8 cellular contexts compared by ENCODE assay signal in the genomic region with DNA sequence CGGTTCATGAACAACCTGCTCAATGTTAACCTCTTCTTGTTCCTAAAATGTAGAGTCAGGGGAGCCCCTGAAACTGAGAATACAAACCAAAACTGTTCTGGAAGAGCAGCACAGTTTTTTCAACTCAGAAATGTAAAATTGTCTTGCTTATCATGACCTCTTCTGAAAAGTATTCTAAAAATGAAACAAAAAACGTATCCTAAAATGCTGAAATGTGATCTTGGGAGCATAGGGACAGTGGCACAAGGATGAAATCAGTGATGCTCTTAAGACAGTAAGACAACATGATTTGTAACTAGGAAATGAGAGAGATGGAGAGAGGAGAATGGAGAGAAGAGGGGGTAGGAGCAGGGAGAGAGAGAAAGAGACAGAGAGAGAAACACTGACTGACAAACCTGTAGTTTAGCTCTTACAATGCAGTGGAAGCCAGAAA. TPM values are rescaled to one million over a fixed set of nuclear protein-coding genes. Genes with fewer than 3 reads are reported as not detected.
A peak's percentile ranks its signal among the peaks of the same experiment; 100 is the strongest.
DNase-seq lines count a peak whose midpoint lies in the region; ATAC-seq, FAIRE-seq and TF ChIP-seq lines count a peak whose summit lies in the region.

No MANE protein-coding gene starts in this region.

- H3K4me2 ChIP-seq in GM23248 (ENCODE audit: unreplicated experiment) (peak overlapping the region; percentile 75), GM12878 (ENCODE audit: control insufficient read depth, insufficient read depth) (peak overlapping the region; percentile 85)

- H3K36me3 ChIP-seq in GM23248 (ENCODE audit: low read depth) (no peaks in the 10 kb centered on the region), GM12878 (ENCODE audit: control insufficient read depth in 2 of 2, insufficient read depth in 2 of 2, low read length in 1 of 2) (peaks cover 3 to 10% of the 10 kb centered on the region in 2 experiments; a peak in 3 of 4 replicates), sigmoid colon (no peaks in the 10 kb centered on the region)

- POLR2A ChIA-PET in GM12878 (lab: Charles Lee) = interaction anchor here (0.7 to 3.0 kb wide), 7 partner anchors 10 to 168 kb away, joined by 3 to 15 read pairs (median 3); a partner anchor contains a TSS

- H3K9ac ChIP-seq in GM23248 (peak overlapping the region; percentile 33), GM12878 (ENCODE audit: control insufficient read depth, insufficient read depth, low read length) (peak overlapping the region; percentile 41)

- TF ChIP-seq RAD21 in GM12878 (IDR thresholded peaks at IDR 0.05; ENCODE audit: insufficient read depth, low read depth, low read length) = no peak

- CTCF ChIA-PET in GM12878 (lab: Yijun Ruan, JAX) = interaction anchor here (0.7 to 2.6 kb wide), 8 partner anchors 10 to 147 kb away, joined by 3 to 10 read pairs (median 4); a partner anchor contains a TSS

- H3K4me1 ChIP-seq in GM23248 (ENCODE audit: insufficient read depth) (peaks cover 50% of the 10 kb centered on the region), GM12878 (ENCODE audit: control insufficient read depth, insufficient read depth, low read length) (peaks cover 27% of the 10 kb centered on the region), sigmoid colon (peaks cover 0 to 20% (median 12%) of the 10 kb centered on the region in 4 donors)

- TF ChIP-seq EP300 in GM12878 (IDR thresholded peaks at IDR 0.05; ENCODE audit: borderline replicate concordance in 1 of 2, control insufficient read depth in 1 of 2, low read depth in 2 of 2, low read length in 2 of 2) = no peak
- TF ChIP-seq EP300 in sigmoid colon (IDR thresholded peaks at IDR 0.05) = no peak

- H3F3A ChIP-seq in GM23248 (ENCODE audit: insufficient read depth) = peaks cover 17% of the 10 kb centered on the region

- DNase-seq in GM23248 (peak; percentile 19), GM12878 (ENCODE audit: low read depth, low spot score) (no peak), sigmoid colon (no peak), urothelium cell line (ENCODE audit: low spot score) (no peak), NCI-H2171 treated with DMSO at 0.1 percent for 48 hours (lab: John Stamatoyannopoulos, UW) (no peak), DMS79 (lab: John Stamatoyannopoulos, UW) (no peak)

- RAD21 ChIA-PET in GM12878 (lab: Charles Lee; ENCODE audit: unreplicated experiment) = interaction anchor here (0.6 to 4.9 kb wide), 7 partner anchors 13 to 37 kb away, joined by 3 to 34 read pairs (median 3); a partner anchor contains a TSS

- H4K20me1 ChIP-seq in GM23248 (ENCODE audit: insufficient read depth) (no peaks in the 10 kb centered on the region), GM12878 (ENCODE audit: control insufficient read depth, insufficient read depth) (no peaks in the 10 kb centered on the region)

- H3K27ac ChIP-seq in GM23248 = peak overlapping the region; percentile 28
- peak overlapping the region; percentile 63 for H3K27ac ChIP-seq in GM12878 (ENCODE audit: control insufficient read depth, insufficient read depth)
- H3K27ac ChIP-seq in sigmoid colon = peak overlapping the region; percentile 30 to 51 (median 36)

- WGBS in GM23248 (ENCODE audit: low coverage in 1 of 2, low lambda C conversion rate in 2 of 2, missing lambda C conversion rate in 2 of 2), 2 experiments = 57 to 65% methylated on average over 2 of the region's 2 CpGs
- WGBS in GM12878 (ENCODE audit: insufficient coverage, insufficient replicate concordance, low lambda C conversion rate, missing lambda C conversion rate) = 26% methylated on average over 2 of the region's 2 CpGs
- 75 to 80% methylated on average over 2 of the region's 2 CpGs for WGBS in sigmoid colon, 2 donors

- H3K9me2 ChIP-seq in GM23248 (ENCODE audit: insufficient read depth) = no peaks in the 10 kb centered on the region

- BruUV-seq in GM12878 (replicated peaks; lab: Mats Ljungman, UMichigan) = no TSS peak

- FAIRE-seq in GM12878 (lab: Jason Lieb, UNC) (no peak), urothelium cell line (lab: Jason Lieb, UNC) (no peak)

- H2AFZ ChIP-seq in GM23248 (peak overlapping the region; percentile 58), GM12878 (ENCODE audit: control insufficient read depth, low read depth, low read length) (peak overlapping the region; percentile 54)

- peak overlapping the region; percentile 38 for H3K4me3 ChIP-seq in GM23248
- peak overlapping the region; percentile 57 for H3K4me3 ChIP-seq in GM12878
- H3K4me3 ChIP-seq in sigmoid colon = no peak overlapping the region

- in situ Hi-C loops in GM23248 (cut with MboI) (no loop called here), GM12878 (cut with MboI) (no loop called here)

- TF ChIP-seq POLR2A in GM12878 (IDR thresholded peaks at IDR 0.05; ENCODE audit: low read depth, low read length) (no peak), sigmoid colon (IDR thresholded peaks at IDR 0.05) (no peak)

- no peaks in the 10 kb centered on the region for H3K27me3 ChIP-seq in GM23248 (replicated peaks; ENCODE audit: insufficient read depth)
- H3K27me3 ChIP-seq in GM12878 (replicated peaks in 1 of 2; ENCODE audit: control insufficient read depth in 2 of 2, insufficient read depth in 2 of 2, low read length in 1 of 2) = no peaks in the 10 kb centered on the region
- no peaks in the 10 kb centered on the region for H3K27me3 ChIP-seq in sigmoid colon

- SMC1A ChIA-PET in GM12878 (lab: Charles Lee; ENCODE audit: uncharacterized antibody, unreplicated experiment) = interaction anchor here (0.6 to 15.7 kb wide), 8 partner anchors 10 to 79 kb away, joined by 3 to 325 read pairs (median 3); a partner anchor contains a TSS

- H3K79me2 ChIP-seq in GM23248 (ENCODE audit: insufficient read depth) (no peaks in the 10 kb centered on the region), GM12878 (ENCODE audit: control insufficient read depth, insufficient read depth, low read length) (peaks cover 51% of the 10 kb centered on the region)

- ATAC-seq in GM18498 (IDR thresholded peaks at IDR 0.05; ENCODE audit: unreplicated experiment) (peak; percentile 52), GM12878 (peak; percentile 30), HG02610 (IDR thresholded peaks at IDR 0.05; ENCODE audit: unreplicated experiment) (no peak)

- no peaks in the 10 kb centered on the region for H3K9me3 ChIP-seq in GM23248 (ENCODE audit: low read depth)
- H3K9me3 ChIP-seq in GM12878 (replicated peaks; ENCODE audit: control insufficient read depth, insufficient read depth, low read length) = no peaks in the 10 kb centered on the region; the same call in 2 of the 3 replicates
- H3K9me3 ChIP-seq in sigmoid colon = no peaks in the 10 kb centered on the region

- TF ChIP-seq CTCF in GM12878 (IDR thresholded peaks at IDR 0.05 in 2 of 3, conservative IDR thresholded peaks at IDR 0.05 in 1 of 3; ENCODE audit: control insufficient read depth in 2 of 3, extremely low read depth in 1 of 3, insufficient read depth in 1 of 3, low read depth in 3 of 3, low read length in 3 of 3) (no peak), sigmoid colon (IDR thresholded peaks at IDR 0.05) (no peak)

- intact Hi-C loops in GM12878 (cut with micrococcal nuclease; ENCODE audit: unreplicated experiment) (no loop called here), sigmoid colon (cut with DNase I) (no loop called here)

TF ChIP-seq in GM12878, 131 proteins besides CTCF, POLR2A, EP300 and RAD21 (continues in another document):
- TF ChIP-seq IKZF2 (IDR thresholded peaks at IDR 0.05) (0 out of 4 replicates have a peak, but pooled peaks of 1 of the 2 experiments have one; percentile 25), PML (IDR thresholded peaks at IDR 0.05; ENCODE audit: low read length) (no peak), ZBED1 (IDR thresholded peaks at IDR 0.05; ENCODE audit: borderline replicate concordance) (0 out of 2 replicates have a peak, but pooled peaks have one; percentile 48), TBL1XR1 (IDR thresholded peaks at IDR 0.05; ENCODE audit: low read depth, low read length) (no peak)
- TF ChIP-seq, protein P1, sequence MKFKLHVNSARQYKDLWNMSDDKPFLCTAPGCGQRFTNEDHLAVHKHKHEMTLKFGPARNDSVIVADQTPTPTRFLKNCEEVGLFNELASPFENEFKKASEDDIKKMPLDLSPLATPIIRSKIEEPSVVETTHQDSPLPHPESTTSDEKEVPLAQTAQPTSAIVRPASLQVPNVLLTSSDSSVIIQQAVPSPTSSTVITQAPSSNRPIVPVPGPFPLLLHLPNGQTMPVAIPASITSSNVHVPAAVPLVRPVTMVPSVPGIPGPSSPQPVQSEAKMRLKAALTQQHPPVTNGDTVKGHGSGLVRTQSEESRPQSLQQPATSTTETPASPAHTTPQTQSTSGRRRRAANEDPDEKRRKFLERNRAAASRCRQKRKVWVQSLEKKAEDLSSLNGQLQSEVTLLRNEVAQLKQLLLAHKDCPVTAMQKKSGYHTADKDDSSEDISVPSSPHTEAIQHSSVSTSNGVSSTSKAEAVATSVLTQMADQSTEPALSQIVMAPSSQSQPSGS (IDR thresholded peaks at IDR 0.05; ENCODE audit: low read length) = peak; percentile 52; the same call in 1 of the 2 replicates
- TF ChIP-seq, protein P2, sequence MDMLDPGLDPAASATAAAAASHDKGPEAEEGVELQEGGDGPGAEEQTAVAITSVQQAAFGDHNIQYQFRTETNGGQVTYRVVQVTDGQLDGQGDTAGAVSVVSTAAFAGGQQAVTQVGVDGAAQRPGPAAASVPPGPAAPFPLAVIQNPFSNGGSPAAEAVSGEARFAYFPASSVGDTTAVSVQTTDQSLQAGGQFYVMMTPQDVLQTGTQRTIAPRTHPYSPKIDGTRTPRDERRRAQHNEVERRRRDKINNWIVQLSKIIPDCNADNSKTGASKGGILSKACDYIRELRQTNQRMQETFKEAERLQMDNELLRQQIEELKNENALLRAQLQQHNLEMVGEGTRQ (IDR thresholded peaks at IDR 0.05; ENCODE audit: borderline replicate concordance, low read depth, low read length) = no peak

RNA-seq across cellular contexts. Expression of a gene that starts 27.5 kb away (rescaled TPM):
- total RNA-seq in GM23248 (2014; rRNA removed; shearing (Covaris generic)) = 6.1 and 10.2 TPM in 2 replicates
- polyA plus RNA-seq in GM23248 (2016; fragmentation: Nextera tagmentation; extraction: Ambion mirVana) (9.5 and 9.9 TPM in 2 replicates), GM12878 (2011; rRNA removed) (50.0 and 55.5 TPM in 2 replicates), GM12878 (2014; fragmentation: Illumina TruSeq; extraction: Trizol) (49.7 and 55.3 TPM in 2 replicates), GM12878 (2014; fragmentation: Nextera tagmentation; extraction: Ambion mirVana) (10 to 100 TPM; 18.9 to 28.8 TPM), GM12878 (2014; rRNA removed) (20.1 and 21.4 TPM in 2 replicates), GM12878 (2016; fragmentation: Nextera tagmentation; extraction: Ambion mirVana) (10 to 100 TPM; 32.9 to 35.4 TPM), sigmoid colon (10 to 100 TPM; 15.6 to 48.3 (median 39.6) TPM)
- total RNA-seq in GM12878 (2013; cell fraction: nucleolus; rRNA removed) = 24.6 and 31.1 TPM in 2 replicates
- total RNA-seq in GM12878 (2014; rRNA removed) (24.5 and 29.8 TPM in 2 replicates), GM12878 (2014; rRNA removed; fragmentation: Illumina TruSeq; extraction: Trizol) (43.8 and 44.9 TPM in 2 replicates), GM12878 (2021) (46.1 and 50.3 TPM in 2 replicates), sigmoid colon (10 to 100 TPM; 21.3 to 28.6 (median 26.3) TPM)
- 17.0 TPM for polyA plus RNA-seq in GM12878 (2011; ENCODE audit: low read depth)
- polyA plus RNA-seq in GM12878 (2011; cell fraction: cytosol; rRNA removed) = 24.8 and 27.7 TPM in 2 replicates
- polyA plus RNA-seq in GM12878 (2011; cell fraction: nucleus; rRNA removed) = 21.3 and 27.9 TPM in 2 replicates
- 19.6 and 24.0 TPM in 2 replicates for polyA plus RNA-seq in GM12878 (2012)
- polyA minus RNA-seq in GM12878 (2011; rRNA and poly(A)+ RNA removed) = 80.7 and 105 TPM in 2 replicates
- 25.5 and 28.4 TPM in 2 replicates for polyA minus RNA-seq in GM12878 (2011; cell fraction: cytosol; rRNA and poly(A)+ RNA removed)
- polyA minus RNA-seq in GM12878 (2011; cell fraction: nucleus; rRNA and poly(A)+ RNA removed) = 19.9 and 34.3 TPM in 2 replicates

Comparison
In these comparisons a context has a peak if more than half of its experiments do, and no peak if none do; other contexts are left out.
1. H3K4me3 ChIP-seq: peak in GM23248 (single experiment) and GM12878 (single experiment); none in sigmoid colon (0 of 4).
2. Peak in every context shown above with its lines, with median percentiles within 50 percentile points of each other: H3K27ac ChIP-seq.